In genomic region chr22:26322179-26322905, GRCh38 we compare ENCODE assay signal across 11 cellular contexts.
A peak's percentile ranks its signal among the peaks of the same experiment; 100 is the strongest.
DNase-seq lines count a peak whose midpoint lies in the region; ATAC-seq, FAIRE-seq and TF ChIP-seq lines count a peak whose summit lies in the region.
"Had no signal": no experiment of that assay in that cellular context is flagged by ENCODE, and none has a peak within 500 bp of the region (broad histone marks: within the 10 kb centered on the region; RNA-seq: fewer than 3 reads in every experiment).

No MANE protein-coding gene starts in this region.

- H3K27ac ChIP-seq in gastrocnemius medialis = peak overlapping the region; percentile 78 to 84 (median 80)
- H3K27ac ChIP-seq: thoracic aorta had no signal

- no peak overlapping the region for H3K4me3 ChIP-seq in gastrocnemius medialis
- H3K4me3 ChIP-seq: thoracic aorta had no signal

- TF ChIP-seq CTCF in gastrocnemius medialis (IDR thresholded peaks at IDR 0.05 in 4 of 5, conservative IDR thresholded peaks at IDR 0.05 in 1 of 5) = no peak

- in situ Hi-C loops in gastrocnemius medialis (cut with MboI; ENCODE audit: low sequenced_read_pairs in 4 of 4) = loop anchor here in 1 of 4 donors (10.0 kb wide), 1 partner anchor 148 kb away; no protein-coding TSS in a partner anchor

- peaks cover 20 to 26% of the 10 kb centered on the region in 2 donors for H3K4me1 ChIP-seq in gastrocnemius medialis

- no peaks in the 10 kb centered on the region for H3K36me3 ChIP-seq in gastrocnemius medialis
- H3K36me3 ChIP-seq: thoracic aorta had no signal

- intact Hi-C loops in gastrocnemius medialis (cut with DNase I; ENCODE audit: low total_unique reads) = loop anchor here (5.0 kb wide), 1 partner anchor 85 kb away; no protein-coding TSS in a partner anchor

- TF ChIP-seq POLR2A in H54 (IDR thresholded peaks at IDR 0.05; ENCODE audit: low read depth, low read length) = no peak
- no peak for TF ChIP-seq POLR2A in gastrocnemius medialis (IDR thresholded peaks at IDR 0.05)

- FAIRE-seq in H54 (lab: Jason Lieb, UNC) (peak; percentile 92), RCC 7860 (lab: Jason Lieb, UNC) (peak; percentile 58)

- no peaks in the 10 kb centered on the region for H3K9me3 ChIP-seq in gastrocnemius medialis
- H3K9me3 ChIP-seq: thoracic aorta had no signal

- DNase-seq in H54 (ENCODE audit: insufficient read length, low spot score) (peak; percentile 41), RCC 7860 (ENCODE audit: low spot score) (peak; percentile 68), epidermal melanocyte (ENCODE audit: insufficient read length, low spot score) (peak; percentile 41), gastrocnemius medialis (peak; percentile 46 to 49), HUDEP-2 (lab: John Stamatoyannopoulos, UW; ENCODE audit: unreplicated experiment in 76 of 76) (no peak)
- DNase-seq: NCI-H526 treated with DMSO at 0.1 percent for 48 hours; nephron progenitor cell; stimulated activated CD4-positive, alpha-beta T cell treated with anti-CD3 and anti-CD28 coated beads, Interleukin-4, amount 100 ng/mL, for 4 hours had no signal

- ATAC-seq in gastrocnemius medialis = peak; percentile 85 to 91
- no peak for ATAC-seq in HG02623 (IDR thresholded peaks at IDR 0.05; ENCODE audit: unreplicated experiment)
- no peak for ATAC-seq in HG03280 (IDR thresholded peaks at IDR 0.05; ENCODE audit: unreplicated experiment)

- H3K27me3 ChIP-seq in gastrocnemius medialis = no peaks in the 10 kb centered on the region

Comparison
In these comparisons a context has a peak if more than half of its experiments do, and no peak if none do; other contexts are left out.
1. DNase-seq: peak in H54 (single experiment), RCC 7860 (single experiment), epidermal melanocyte (single experiment) and gastrocnemius medialis (2 of 2); none in HUDEP-2 (0 of 76).
2. ATAC-seq: peak in gastrocnemius medialis (2 of 2); none in HG02623 (single experiment) and HG03280 (single experiment).